In the genomic region with DNA sequence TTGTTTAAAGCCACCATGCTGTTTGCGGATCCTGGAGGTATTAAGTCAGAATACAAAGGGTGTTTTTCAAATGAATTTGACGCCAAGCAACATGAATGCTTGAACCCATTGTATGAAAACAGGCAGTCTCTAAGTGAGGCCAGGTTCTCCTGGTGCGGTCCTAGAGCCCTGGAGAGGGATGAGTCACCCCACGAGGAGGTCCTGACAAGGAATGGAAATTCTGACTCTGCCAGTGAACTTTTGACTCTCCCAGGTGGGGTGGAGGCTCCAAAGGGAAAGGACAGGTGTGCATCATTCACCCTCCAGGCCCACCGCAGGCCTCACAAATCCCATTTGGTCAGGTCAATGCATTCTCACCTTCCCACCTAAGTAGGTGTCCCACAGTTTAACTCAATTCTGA, we compare ENCODE assay signal across 9 cellular contexts. TPM values are rescaled to one million over a fixed set of nuclear protein-coding genes. Genes with fewer than 3 reads are reported as not detected.
A peak's percentile ranks its signal among the peaks of the same experiment; 100 is the strongest.
DNase-seq lines count a peak whose midpoint lies in the region; ATAC-seq and TF ChIP-seq lines count a peak whose summit lies in the region.
"Had no signal": no experiment of that assay in that cellular context is flagged by ENCODE, and none has a peak within 500 bp of the region (broad histone marks: within the 10 kb centered on the region; RNA-seq: fewer than 3 reads in every experiment).

No MANE protein-coding gene starts in this region.

- TF ChIP-seq CTCF in Peyer's patch (IDR thresholded peaks at IDR 0.05) (no peak), mammary epithelial cell (conservative IDR thresholded peaks at IDR 0.05 in 1 of 2, IDR thresholded peaks at IDR 0.05 in 1 of 2; ENCODE audit: extremely low read depth in 1 of 2, insufficient read depth in 1 of 2, low read depth in 1 of 2, low read length in 2 of 2) (no peak)

- H3K27ac ChIP-seq in Peyer's patch (peak overlapping the region in 3 of 4 donors; percentile 69 to 94 (median 88)), mammary epithelial cell (ENCODE audit: insufficient read depth, low read depth, low read length) (no peak overlapping the region), muscle layer of duodenum (ENCODE audit: low read length) (peak overlapping the region; percentile 88)

- H3K9ac ChIP-seq in mammary epithelial cell (ENCODE audit: insufficient read depth, low read length), result no peak overlapping the region

- peaks cover 0 to 7% (median 0%) of the 10 kb centered on the region in 4 donors for H3K4me1 ChIP-seq in Peyer's patch
- peaks cover 8% of the 10 kb centered on the region for H3K4me1 ChIP-seq in mammary epithelial cell (ENCODE audit: insufficient read depth, low read length)
- peaks cover 4 to 7% of the 10 kb centered on the region in 2 donors for H3K4me1 ChIP-seq in muscle layer of duodenum (ENCODE audit: control insufficient read depth in 1 of 2, insufficient read depth in 2 of 2, low read length in 2 of 2)

- DNase-seq in Caki2 (ENCODE audit: low read depth) (peak; percentile 77), Peyer's patch (peak in 2 of 3 donors; percentile 77 to 83), mammary epithelial cell (peak; percentile 46), NCI-H2227 treated with DMSO at 0.1 percent for 48 hours (lab: John Stamatoyannopoulos, UW) (no peak), NCI-H1048 (lab: John Stamatoyannopoulos, UW) (no peak), AG08396 (ENCODE audit: low spot score) (no peak)
- DNase-seq: Kasumi-1 had no signal

- in situ Hi-C loops in Caki2 (cut with HindIII; ENCODE audit: low pct_unique_long_range_greater_than_20kb, low sequenced_read_pairs), result no loop called here
- in situ Hi-C loops in mammary epithelial cell (cut with MboI; ENCODE audit: low sequenced_read_pairs in 2 of 2), result no loop called here

- ATAC-seq in GM18505 (IDR thresholded peaks at IDR 0.05; ENCODE audit: unreplicated experiment), result no peak

- intact Hi-C loops in mammary epithelial cell (cut with micrococcal nuclease), result no loop called here

- no peak overlapping the region for H3K4me2 ChIP-seq in mammary epithelial cell (ENCODE audit: insufficient read depth, low read depth, low read length)

- dilution Hi-C loops in mammary epithelial cell (cut with HindIII; ENCODE audit: low sequenced_read_pairs), result no loop called here

- BruUV-seq in mammary epithelial cell (replicated peaks; lab: Mats Ljungman, UMichigan), result no TSS peak

- CTCF ChIA-PET in mammary epithelial cell (lab: Charles Lee; ENCODE audit: low non-redundant PET), result no interaction called here

- H3K36me3 ChIP-seq in Peyer's patch (no peaks in the 10 kb centered on the region), mammary epithelial cell (ENCODE audit: insufficient read depth, low read length) (no peaks in the 10 kb centered on the region), muscle layer of duodenum (ENCODE audit: control insufficient read depth in 1 of 2, insufficient read depth in 2 of 2, low read length in 2 of 2) (no peaks in the 10 kb centered on the region)

- H3K27me3 ChIP-seq in Peyer's patch (no peaks in the 10 kb centered on the region), mammary epithelial cell (ENCODE audit: insufficient read depth, low read length) (no peaks in the 10 kb centered on the region), muscle layer of duodenum (ENCODE audit: low read depth, low read length) (no peaks in the 10 kb centered on the region)

- no peak overlapping the region for H2AFZ ChIP-seq in mammary epithelial cell (ENCODE audit: low read depth, low read length)

- H3K9me3 ChIP-seq in Peyer's patch (no peaks in the 10 kb centered on the region), mammary epithelial cell (replicated peaks; ENCODE audit: insufficient read depth, low read length) (no peaks in the 10 kb centered on the region), muscle layer of duodenum (ENCODE audit: control insufficient read depth in 1 of 2, low read length in 2 of 2) (no peaks in the 10 kb centered on the region)

- no peaks in the 10 kb centered on the region for H3K79me2 ChIP-seq in mammary epithelial cell (ENCODE audit: insufficient read depth, low read length)

- 56% methylated on average over 5 of the region's 5 CpGs for WGBS in mammary epithelial cell (ENCODE audit: low coverage, missing lambda C conversion rate)

- no peaks in the 10 kb centered on the region for H4K20me1 ChIP-seq in mammary epithelial cell (ENCODE audit: insufficient read depth, low read length)

- H3K4me3 ChIP-seq in Peyer's patch (peak overlapping the region in 3 of 4 donors; percentile 16 to 56 (median 43)), mammary epithelial cell (replicated peaks in 1 of 3; ENCODE audit: insufficient read depth in 1 of 3, low read depth in 2 of 3, low read length in 3 of 3) (no peak overlapping the region), muscle layer of duodenum (ENCODE audit: low read depth in 1 of 2, low read length in 2 of 2) (peak overlapping the region in 1 of 2 donors; percentile 67)

- TF ChIP-seq POLR2A in Peyer's patch (IDR thresholded peaks at IDR 0.05) (peak in 1 of 2 donors; percentile 28), GM18505 (IDR thresholded peaks at IDR 0.05; ENCODE audit: borderline replicate concordance, extremely low read depth, insufficient read depth, insufficient read length) (no peak)

RNA-seq across cellular contexts. Expression of a gene that starts 1.5 kb away (rescaled TPM):
- 23.8 and 43.7 TPM in 2 replicates for total RNA-seq in Caki2 (2014; rRNA removed; shearing (Covaris generic); ENCODE audit: low replicate concordance)
- total RNA-seq in Peyer's patch, result 100 to 1,000 TPM in 3 of 4 donors, 10 to 100 TPM in 1; 58.6 to 158 (median 144) TPM
- total RNA-seq in mammary epithelial cell, result 10 to 100 TPM; 19.5 to 65.2 TPM
- 11.0 TPM for polyA plus RNA-seq in mammary epithelial cell
- 31.4 TPM for polyA minus RNA-seq in mammary epithelial cell

Comparison
In these comparisons a context has a peak if more than half of its experiments do, and no peak if none do; other contexts are left out.
1. DNase-seq: peak in Caki2 (single experiment), Peyer's patch (2 of 3) and mammary epithelial cell (single experiment); none in NCI-H2227 treated with DMSO at 0.1 percent for 48 hours (single experiment), NCI-H1048 (single experiment) and AG08396 (single experiment).
2. H3K4me3 ChIP-seq: peak in Peyer's patch (3 of 4); none in mammary epithelial cell (0 of 3).